In the genomic region with DNA sequence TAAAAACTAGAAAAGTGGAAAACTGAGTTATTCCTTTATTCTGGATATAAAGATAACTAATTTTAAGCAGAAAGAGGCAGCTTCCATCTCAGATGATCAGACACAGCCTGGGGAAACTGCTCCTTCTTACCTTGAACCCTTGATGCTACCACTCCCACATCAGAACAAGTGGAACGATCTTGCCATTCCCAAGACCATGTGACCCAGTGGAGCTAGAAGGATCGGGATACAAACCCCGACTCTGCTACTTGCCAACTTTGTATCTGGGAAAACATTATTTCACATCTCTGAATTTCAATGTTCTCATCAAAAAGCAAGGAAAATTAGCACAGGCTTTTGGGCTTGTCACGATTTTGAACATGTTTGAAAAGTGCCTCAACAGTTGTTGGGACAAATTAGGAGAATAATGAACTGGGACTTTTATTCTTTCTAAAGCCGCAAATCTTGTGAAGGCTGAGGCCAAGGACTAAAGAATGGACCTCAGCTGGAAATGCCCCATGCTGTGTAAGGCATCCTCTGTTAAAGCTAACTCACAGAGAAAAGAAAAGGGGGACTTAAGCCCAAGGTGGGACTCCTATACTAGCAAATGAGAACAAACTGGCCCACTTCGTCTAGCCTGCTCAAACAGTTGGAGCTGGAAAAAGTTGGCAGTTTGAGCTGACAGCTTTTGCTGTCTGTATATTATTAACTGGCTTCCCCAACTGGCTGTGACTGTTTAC, we compare ENCODE assay signal across 21 cellular contexts.
DNase-seq lines count a peak whose midpoint lies in the region; ATAC-seq, FAIRE-seq and TF ChIP-seq lines count a peak whose summit lies in the region.
"Had no signal": no experiment of that assay in that cellular context is flagged by ENCODE, and none has a peak within 500 bp of the region (broad histone marks: within the 10 kb centered on the region; RNA-seq: fewer than 3 reads in every experiment).

No MANE protein-coding gene starts in this region.

- H3K27ac ChIP-seq in H9 (ENCODE audit: insufficient read length, low read depth, low read length) (no peak overlapping the region), H1 (ENCODE audit: low read depth, low read length) (no peak overlapping the region), iPS-20b (ENCODE audit: low read length) (no peak overlapping the region), breast epithelium (no peak overlapping the region)
- H3K27ac ChIP-seq: KMS-11, SJSA1 had no signal

- POLR2A ChIA-PET in H1 (lab: Charles Lee; ENCODE audit: partially characterized antibody) = no interaction called here

- H3K79me2 ChIP-seq in H9 (ENCODE audit: insufficient read depth, low read length) (no peaks in the 10 kb centered on the region), H1 (ENCODE audit: control insufficient read depth in 1 of 2, insufficient read depth in 2 of 2, low read length in 2 of 2) (no peaks in the 10 kb centered on the region)

- H3K4me3 ChIP-seq in H1 (ENCODE audit: extremely low read depth in 1 of 4, insufficient read depth in 2 of 4, low read depth in 3 of 4, low read length in 4 of 4) (no peak overlapping the region), iPS-20b (ENCODE audit: low read length) (peak overlapping the region; percentile 40; the same call in 1 of the 2 replicates), breast epithelium (no peak overlapping the region)
- H3K4me3 ChIP-seq: SJSA1 had no signal

- H3K4me1 Mint-ChIP-seq in H9 = peaks cover 36 to 45% of the 10 kb centered on the region in 2 experiments
- H3K4me1 Mint-ChIP-seq: CD4-positive, CD25-positive, alpha-beta regulatory T cell had no signal

- no peaks in the 10 kb centered on the region for H3K36me3 Mint-ChIP-seq in H9 (ENCODE audit: insufficient read depth in 1 of 3, low read depth in 3 of 3)
- H3K36me3 Mint-ChIP-seq: CD4-positive, CD25-positive, alpha-beta regulatory T cell had no signal

- H3K18ac ChIP-seq in H9 (ENCODE audit: insufficient read length, low read depth, low read length) (no peak overlapping the region), H1 (ENCODE audit: extremely low read depth, low read length) (no peak overlapping the region; the same call in 1 of the 2 replicates)

- FAIRE-seq in H1 (lab: Jason Lieb, UNC) = peak; percentile 88
- FAIRE-seq: GM12892 had no signal

- H2BK20ac ChIP-seq in H9 (ENCODE audit: low read depth, low read length, poor library complexity, severe bottlenecking) (peak overlapping the region; percentile 86), H1 (ENCODE audit: low read length) (no peak overlapping the region)

- CTCF ChIA-PET in H1 (lab: Charles Lee; ENCODE audit: partially characterized antibody) = no interaction called here

- H2BK5ac ChIP-seq in H9 (ENCODE audit: insufficient read length, low read length) = no peak overlapping the region
- no peak overlapping the region for H2BK5ac ChIP-seq in H1 (ENCODE audit: low read depth, low read length)

- no CpG with 5 or more reads among the region's 6 CpGs for WGBS in H9 (ENCODE audit: extremely low coverage, insufficient read length, low lambda C conversion rate)
- WGBS in H1 (ENCODE audit: extremely low coverage in 1 of 2, insufficient coverage in 1 of 2, insufficient read length in 1 of 2, insufficient replicate concordance in 2 of 2, low coverage in 1 of 2, low lambda C conversion rate in 2 of 2, missing lambda C conversion rate in 1 of 2), 2 experiments = 53% methylated on average over 6 of the region's 6 CpGs; no CpG with 5 or more reads in 1 of the 2 experiments

- H3K9me3 ChIP-seq in H9 (ENCODE audit: control insufficient read depth, low read depth, low read length) = no peaks in the 10 kb centered on the region
- H3K9me3 ChIP-seq in H1 (ENCODE audit: insufficient read depth in 2 of 2, low read depth in 1 of 2, low read length in 1 of 2) = no peaks in the 10 kb centered on the region
- no peaks in the 10 kb centered on the region for H3K9me3 ChIP-seq in iPS-20b (ENCODE audit: insufficient read depth, low read depth, low read length)
- H3K9me3 ChIP-seq in breast epithelium = no peaks in the 10 kb centered on the region
- H3K9me3 ChIP-seq: SJSA1 had no signal

- H3K4me2 ChIP-seq in H9 (ENCODE audit: insufficient read depth, insufficient read length, low read length) (no peak overlapping the region), H1 (ENCODE audit: insufficient read depth in 1 of 2, low read depth in 2 of 2, low read length in 2 of 2) (peak overlapping the region; percentile 34 to 47; a peak in 3 of 4 replicates)
- H3K4me2 ChIP-seq: KMS-11 had no signal

- no peaks in the 10 kb centered on the region for H3K9me3 Mint-ChIP-seq in H9

- no peak overlapping the region for H3K4ac ChIP-seq in H9 (ENCODE audit: low read depth, low read length)
- no peak overlapping the region for H3K4ac ChIP-seq in H1 (replicated peaks; ENCODE audit: insufficient read length, low read depth, low read length)

- H4K20me1 ChIP-seq in H9 (ENCODE audit: control insufficient read depth, insufficient read depth, insufficient read length) (no peaks in the 10 kb centered on the region), H1 (replicated peaks in 1 of 2; ENCODE audit: control insufficient read depth in 1 of 2, insufficient read depth in 2 of 2, low read length in 2 of 2) (no peaks in the 10 kb centered on the region)

- intact Hi-C loops in breast epithelium (cut with DNase I; ENCODE audit: low total_unique reads) = no loop called here

- no peak for ATAC-seq in GM21447 (IDR thresholded peaks at IDR 0.05; ENCODE audit: unreplicated experiment)
- ATAC-seq: Right ventricle myocardium inferior had no signal

- H2BK15ac ChIP-seq in H9 (ENCODE audit: low read depth, low read length) (no peak overlapping the region), H1 (ENCODE audit: low read length) (no peak overlapping the region)

- H4K91ac ChIP-seq in H9 (ENCODE audit: insufficient read length, low read depth, low read length) = no peak overlapping the region
- H4K91ac ChIP-seq in H1 (replicated peaks; ENCODE audit: insufficient read length, low read length) = no peak overlapping the region

- H2BK120ac ChIP-seq in H9 (ENCODE audit: low read depth, low read length, poor library complexity, severe bottlenecking) (no peak overlapping the region), H1 (replicated peaks; ENCODE audit: low read depth, low read length) (peak overlapping the region; percentile 85)

- H4K5ac ChIP-seq in H9 (ENCODE audit: insufficient read length, low read depth, low read length) = no peak overlapping the region
- H4K5ac ChIP-seq in H1 (ENCODE audit: insufficient read length, low read depth, low read length) = no peak overlapping the region

- TF ChIP-seq CTCF in H9 (conservative IDR thresholded peaks at IDR 0.05) (no peak), H1 (IDR thresholded peaks at IDR 0.05; ENCODE audit: control extremely low read depth in 1 of 3, insufficient read depth in 1 of 3, low read depth in 1 of 3, low read length in 3 of 3) (no peak), breast epithelium (IDR thresholded peaks at IDR 0.05) (no peak)

- no peak overlapping the region for H2AK5ac ChIP-seq in H9 (ENCODE audit: insufficient read length, low read length)
- H2AK5ac ChIP-seq in H1 (ENCODE audit: low read depth, low read length) = no peak overlapping the region

- no peak overlapping the region; a peak in 1 of 5 replicates for H3K4me3 Mint-ChIP-seq in H9
- H3K4me3 Mint-ChIP-seq: CD4-positive, CD25-positive, alpha-beta regulatory T cell had no signal

- H3K27me3 ChIP-seq in H9 (ENCODE audit: insufficient read depth, low read length) = no peaks in the 10 kb centered on the region
- H3K27me3 ChIP-seq in H1 (replicated peaks in 1 of 4; ENCODE audit: control insufficient read depth in 3 of 4, extremely low read depth in 1 of 4, insufficient read depth in 3 of 4, low read length in 3 of 4) = no peaks in the 10 kb centered on the region
- H3K27me3 ChIP-seq in iPS-20b (ENCODE audit: insufficient read depth, low read length) = no peaks in the 10 kb centered on the region
- no peaks in the 10 kb centered on the region for H3K27me3 ChIP-seq in breast epithelium
- H3K27me3 ChIP-seq: SJSA1 had no signal

- H3K4me1 ChIP-seq in H9 (ENCODE audit: insufficient read depth, low read length) (peaks cover 8% of the 10 kb centered on the region), H1 (replicated peaks in 1 of 4; ENCODE audit: control insufficient read depth in 3 of 4, insufficient read depth in 4 of 4, low read length in 3 of 4) (peaks cover 0 to 16% (median 4%) of the 10 kb centered on the region in 4 experiments; a peak in 4 of 7 replicates), iPS-20b (ENCODE audit: insufficient read depth, low read length) (peaks cover 33% of the 10 kb centered on the region), breast epithelium (no peaks in the 10 kb centered on the region)
- H3K4me1 ChIP-seq: SJSA1 had no signal

- H3K14ac ChIP-seq in H9 (ENCODE audit: insufficient read depth, low read length) (no peak overlapping the region), H1 (ENCODE audit: insufficient read length) (no peak overlapping the region)

- TF ChIP-seq RAD21 in H1 (IDR thresholded peaks at IDR 0.05 in 1 of 2, conservative IDR thresholded peaks at IDR 0.05 in 1 of 2; ENCODE audit: low read depth in 2 of 2, low read length in 2 of 2) = no peak

- no peak overlapping the region for H4K8ac ChIP-seq in H9 (replicated peaks; ENCODE audit: insufficient read length, low read depth, low read length)
- H4K8ac ChIP-seq in H1 (ENCODE audit: extremely low read depth, insufficient read depth, low read length) = no peak overlapping the region

- H3K27me3 Mint-ChIP-seq in H9 (ENCODE audit: low read depth) = no peaks in the 10 kb centered on the region
- H3K27me3 Mint-ChIP-seq: CD4-positive, CD25-positive, alpha-beta regulatory T cell had no signal

- H3K36me3 ChIP-seq in H1 (ENCODE audit: control insufficient read depth in 2 of 4, insufficient read depth in 4 of 4, low read length in 3 of 4) (no peaks in the 10 kb centered on the region), iPS-20b (ENCODE audit: insufficient read depth, low read depth, low read length) (no peaks in the 10 kb centered on the region), breast epithelium (no peaks in the 10 kb centered on the region)
- H3K36me3 ChIP-seq: SJSA1 had no signal

- no peak overlapping the region for H3T11ph ChIP-seq in H9 (ENCODE audit: low read length)

- H3K79me1 ChIP-seq in H9 (ENCODE audit: insufficient read depth, low read depth, low read length, poor library complexity, severe bottlenecking) = no peaks in the 10 kb centered on the region
- H3K79me1 ChIP-seq in H1 (ENCODE audit: low read depth, low read length) = no peaks in the 10 kb centered on the region

- H2AFZ ChIP-seq in H9 (ENCODE audit: low read length) (no peak overlapping the region), H1 (ENCODE audit: low read length) (no peak overlapping the region)

- H3K23ac ChIP-seq in H9 (ENCODE audit: insufficient read length, low read depth, low read length) = no peak overlapping the region
- no peak overlapping the region for H3K23ac ChIP-seq in H1 (ENCODE audit: insufficient read length)

- peak overlapping the region in 2 of 3 experiments; percentile 17 to 94; a peak in 3 of 7 replicates for H3K27ac Mint-ChIP-seq in H9
- H3K27ac Mint-ChIP-seq: CD4-positive, CD25-positive, alpha-beta regulatory T cell had no signal

- DNase-seq in H9 = no peak
- peak in 1 of 2 experiments; percentile 46 for DNase-seq in H1 (ENCODE audit: low read depth in 1 of 2, low spot score in 2 of 2)
- DNase-seq in retina = peak; percentile 11
- DNase-seq in AML-193 (lab: John Stamatoyannopoulos, UW) = no peak
- no peak for DNase-seq in breast epithelium (ENCODE audit: low spot score in 2 of 2)
- DNase-seq: CD4-positive, CD25-positive, alpha-beta regulatory T cell; DMS79 treated with DMSO at 0.1 percent for 48 hours; HCEC 1CT; IMR-90; NCI-H1092 treated with DMSO at 0.1 percent for 48 hours; NCI-H2029 treated with DMSO at 0.1 percent for 48 hours; NCI-H2171; NCI-H446; NCI-H526; OCI-M1 had no signal

- TF ChIP-seq EP300 in H1 (IDR thresholded peaks at IDR 0.05; ENCODE audit: borderline replicate concordance in 1 of 2, low read depth in 2 of 2, low read length in 2 of 2) = no peak

- H3K23me2 ChIP-seq in H9 (ENCODE audit: insufficient read length, low read depth, low read length, poor library complexity, severe bottlenecking) (peaks cover 3% of the 10 kb centered on the region), H1 (ENCODE audit: low read depth, low read length) (no peaks in the 10 kb centered on the region)

- no peak overlapping the region for H3K9ac ChIP-seq in H9 (ENCODE audit: extremely low read depth, insufficient read length, low read length)
- no peak overlapping the region for H3K9ac ChIP-seq in H1 (replicated peaks in 1 of 4; ENCODE audit: extremely low read depth in 1 of 4, low read depth in 3 of 4, low read length in 3 of 4)
- H3K9ac ChIP-seq in iPS-20b (ENCODE audit: low read depth, low read length) = no peak overlapping the region
- H3K9ac ChIP-seq: KMS-11 had no signal

- no peak for TF ChIP-seq POLR2A in H1 (IDR thresholded peaks at IDR 0.05; ENCODE audit: control extremely low read depth in 1 of 2, low read depth in 2 of 2, low read length in 2 of 2)
- no peak for TF ChIP-seq POLR2A in breast epithelium (IDR thresholded peaks at IDR 0.05)

- no peak overlapping the region for H3K56ac ChIP-seq in H9 (ENCODE audit: insufficient read length, low read depth, low read length)
- no peak overlapping the region for H3K56ac ChIP-seq in H1 (replicated peaks; ENCODE audit: insufficient read length, low read depth, low read length)

- H2BK12ac ChIP-seq in H9 (ENCODE audit: insufficient read length, low read depth, low read length) = no peak overlapping the region
- H2BK12ac ChIP-seq in H1 (ENCODE audit: low read depth, low read length) = no peak overlapping the region
